ENCODE assay signal across 28 cellular contexts in the genomic region with DNA sequence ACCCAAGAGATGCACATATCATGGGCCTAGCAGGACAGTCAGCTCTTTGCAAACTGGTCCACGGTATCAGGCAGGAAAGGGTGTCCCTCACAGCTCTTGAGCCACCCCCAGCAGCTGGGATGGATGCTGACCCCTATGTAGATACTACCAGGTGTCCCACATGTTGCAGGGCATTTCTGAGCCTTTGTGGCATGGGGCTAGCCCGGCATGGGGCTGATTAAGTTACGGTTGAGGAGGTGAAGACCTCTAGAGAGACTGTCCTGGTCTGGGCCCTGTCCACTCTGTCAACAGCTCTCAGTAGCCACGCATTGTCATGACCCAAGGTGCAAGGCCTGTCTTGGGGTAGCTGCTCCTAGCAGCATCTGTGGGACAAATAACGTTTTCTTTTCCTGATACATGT. TPM values are rescaled to one million over a fixed set of nuclear protein-coding genes. Genes with fewer than 3 reads are reported as not detected.
"Had no signal": no experiment of that assay in that cellular context is flagged by ENCODE, and none has a peak within 500 bp of the region (broad histone marks: within the 10 kb centered on the region; RNA-seq: fewer than 3 reads in every experiment).

No MANE protein-coding gene starts in this region.

- H3K4me1 Mint-ChIP-seq: immature natural killer cell; naive B cell; stimulated activated effector memory CD8-positive, alpha-beta T cell treated with anti-CD3 and anti-CD28 coated beads, Interleukin-12 subunit alpha, Interleukin-12 subunit beta, amount 100 ng/mL, for 72 hours had no signal

- H3K36me3 Mint-ChIP-seq: immature natural killer cell; natural killer cell treated with Interleukin-12 subunit alpha and Interleukin-12 subunit beta and Interleukin-15 and Interleukin-18, amount 100 ng/mL, for 72 hours; stimulated activated effector memory CD8-positive, alpha-beta T cell treated with anti-CD3 and anti-CD28 coated beads, Interleukin-12 subunit alpha, Interleukin-12 subunit beta, amount 100 ng/mL, for 72 hours; type B pancreatic cell had no signal

- H3K4me1 ChIP-seq: foreskin keratinocyte had no signal

- H3K27ac Mint-ChIP-seq: immature natural killer cell; mesothelial cell of epicardium; naive B cell; natural killer cell treated with Interleukin-12 subunit alpha and Interleukin-12 subunit beta and Interleukin-15 and Interleukin-18, amount 100 ng/mL, for 72 hours; progenitor cell of endocrine pancreas; stimulated activated effector memory CD8-positive, alpha-beta T cell treated with anti-CD3 and anti-CD28 coated beads, Interleukin-12 subunit alpha, Interleukin-12 subunit beta, amount 100 ng/mL, for 72 hours; type B pancreatic cell had no signal

- H3K4me3 Mint-ChIP-seq: immature natural killer cell; mesothelial cell of epicardium; naive B cell; natural killer cell treated with Interleukin-12 subunit alpha and Interleukin-12 subunit beta and Interleukin-15 and Interleukin-18, amount 100 ng/mL, for 72 hours; neural crest cell; stimulated activated effector memory CD8-positive, alpha-beta T cell treated with anti-CD3 and anti-CD28 coated beads, Interleukin-12 subunit alpha, Interleukin-12 subunit beta, amount 100 ng/mL, for 72 hours; type B pancreatic cell had no signal

- H3K27me3 ChIP-seq: esophagus muscularis mucosa, sigmoid colon, testis, tibial artery had no signal

- H3K9me3 ChIP-seq: esophagus muscularis mucosa, mucosa of descending colon, sigmoid colon, testis, tibial artery had no signal

- H3K9ac ChIP-seq: parathyroid adenoma had no signal

- H3K27ac ChIP-seq: coronary artery, foreskin keratinocyte, parathyroid adenoma, testis, tibial artery had no signal

- DNase-seq: dermis blood vessel endothelial cell; effector memory CD4-positive, alpha-beta T cell; foreskin keratinocyte; glutamatergic neuron; hypothalamus; immature natural killer cell; mesenchymal stem cell; mucosa of descending colon; naive B cell; sigmoid colon; stimulated activated CD4-positive, alpha-beta T cell treated with anti-CD3 and anti-CD28 coated beads, Interleukin-2, amount 100 ng/mL, for 24 hours; stimulated activated CD4-positive, alpha-beta T cell treated with anti-CD3 and anti-CD28 coated beads, Interleukin-4, amount 100 ng/mL, for 24 hours; stimulated activated naive CD8-positive, alpha-beta T cell treated with anti-CD3 and anti-CD28 coated beads, Interleukin-15, Interleukin-2, amounts not matched to agents 100 U/mL and 50 U/mL, for 24 hours; substantia nigra; testis had no signal

- H3K4me3 ChIP-seq: coronary artery, esophagus muscularis mucosa, mucosa of descending colon, sigmoid colon, testis, tibial artery had no signal

- H3K9me3 Mint-ChIP-seq: immature natural killer cell; naive B cell; natural killer cell treated with Interleukin-12 subunit alpha and Interleukin-12 subunit beta and Interleukin-15 and Interleukin-18, amount 100 ng/mL, for 72 hours; neural crest cell; stimulated activated effector memory CD8-positive, alpha-beta T cell treated with anti-CD3 and anti-CD28 coated beads, Interleukin-12 subunit alpha, Interleukin-12 subunit beta, amount 100 ng/mL, for 72 hours; type B pancreatic cell had no signal

- ATAC-seq: foreskin keratinocyte; left lobe of liver; mucosa of descending colon; natural killer cell treated with Interleukin-12 subunit alpha and Interleukin-12 subunit beta and Interleukin-15 and Interleukin-18, amount 100 ng/mL, for 72 hours; stimulated activated effector memory CD8-positive, alpha-beta T cell treated with anti-CD3 and anti-CD28 coated beads, Interleukin-12 subunit alpha, Interleukin-12 subunit beta, amount 100 ng/mL, for 72 hours; stimulated activated naive CD8-positive, alpha-beta T cell treated with anti-CD3 and anti-CD28 coated beads, Interleukin-15, Interleukin-2, amounts not matched to agents 100 U/mL and 50 U/mL, for 24 hours had no signal

- H3K36me3 ChIP-seq: esophagus muscularis mucosa, sigmoid colon, tibial artery had no signal

- H2AFZ ChIP-seq: parathyroid adenoma had no signal

RNA-seq across cellular contexts. Expression of a gene that starts 6.7 kb away (rescaled TPM):
- total RNA-seq: fibroblast of lung, foreskin keratinocyte had no signal
- polyA plus RNA-seq: fibroblast of lung, foreskin keratinocyte, keratinocyte had no signal
